Comparison of ENCODE assay signal across 9 cellular contexts in genomic region chr2:36965196-36965595, GRCh38. TPM values are rescaled to one million over a fixed set of nuclear protein-coding genes. Genes with fewer than 3 reads are reported as not detected.
DNase-seq lines count a peak whose midpoint lies in the region; ATAC-seq and TF ChIP-seq lines count a peak whose summit lies in the region.
"Had no signal": no experiment of that assay in that cellular context is flagged by ENCODE, and none has a peak within 500 bp of the region (broad histone marks: within the 10 kb centered on the region; RNA-seq: fewer than 3 reads in every experiment).

No MANE protein-coding gene starts in this region.

- no peaks in the 10 kb centered on the region for H3K27me3 ChIP-seq in adipocyte (replicated peaks; ENCODE audit: control insufficient read depth, insufficient read depth, low read length)
- H3K27me3 ChIP-seq in left lung = no peaks in the 10 kb centered on the region
- H3K27me3 ChIP-seq in thyroid gland = no peaks in the 10 kb centered on the region

- H3K27ac Mint-ChIP-seq in activated T-cell treated with anti-CD3 and anti-CD28 coated beads, Interleukin-2, amount 50 U/mL, for 24 hours = peak overlapping the region; percentile 93

- H3K4me3 Mint-ChIP-seq in activated T-cell treated with anti-CD3 and anti-CD28 coated beads, Interleukin-2, amount 50 U/mL, for 24 hours = peak overlapping the region; percentile 94

- H3K9ac ChIP-seq in adipocyte (ENCODE audit: low read length) = peak overlapping the region; percentile 90

- no peak for DNase-seq in activated T-cell treated with anti-CD3 and anti-CD28 coated beads, Interleukin-2, amount 50 U/mL, for 24 hours
- no peak for DNase-seq in activated T-cell treated with anti-CD3 and anti-CD28 coated beads, Interleukin-2, amount 50 U/mL, for 48 hours
- peak; percentile 49 for DNase-seq in adipocyte (ENCODE audit: low read depth)
- DNase-seq in left lung = no peak
- no peak for DNase-seq in thyroid gland
- no peak for DNase-seq in NCI-H446 (lab: John Stamatoyannopoulos, UW)
- DNase-seq in ureter (ENCODE audit: low spot score) = no peak
- DNase-seq: DMS 273 treated with DMSO at 0.1 percent for 48 hours had no signal

- H3K9me3 ChIP-seq in adipocyte (ENCODE audit: control insufficient read depth, low read length) = no peaks in the 10 kb centered on the region
- H3K9me3 ChIP-seq in left lung = no peaks in the 10 kb centered on the region
- no peaks in the 10 kb centered on the region for H3K9me3 ChIP-seq in thyroid gland

- H3K4me1 ChIP-seq in adipocyte (ENCODE audit: control insufficient read depth, insufficient read depth, low read length) (peaks cover 19% of the 10 kb centered on the region), left lung (peaks cover 17 to 39% of the 10 kb centered on the region in 2 donors), thyroid gland (peaks cover 7 to 11% of the 10 kb centered on the region in 2 donors)

- peaks cover 12% of the 10 kb centered on the region for H3K36me3 Mint-ChIP-seq in activated T-cell treated with anti-CD3 and anti-CD28 coated beads, Interleukin-2, amount 50 U/mL, for 24 hours (ENCODE audit: low read depth)

- H3K9me3 Mint-ChIP-seq in activated T-cell treated with anti-CD3 and anti-CD28 coated beads, Interleukin-2, amount 50 U/mL, for 24 hours = no peaks in the 10 kb centered on the region

- H3K27ac ChIP-seq in left lung = peak overlapping the region; percentile 86 to 89
- H3K27ac ChIP-seq in thyroid gland = no peak overlapping the region

- no peaks in the 10 kb centered on the region for H3K27me3 Mint-ChIP-seq in activated T-cell treated with anti-CD3 and anti-CD28 coated beads, Interleukin-2, amount 50 U/mL, for 24 hours

- TF ChIP-seq POLR2A in thyroid gland (IDR thresholded peaks at IDR 0.05) = no peak

- TF ChIP-seq CTCF in left lung (IDR thresholded peaks at IDR 0.05) (no peak), thyroid gland (IDR thresholded peaks at IDR 0.05) (no peak)

- 52 to 58% methylated on average over 2 of the region's 2 CpGs for WGBS in thyroid gland, 2 donors

- intact Hi-C loops in left lung (cut with DNase I) (no loop called here), thyroid gland (cut with DNase I) (no loop called here)

- H3K4me3 ChIP-seq in adipocyte (ENCODE audit: low read length) (peak overlapping the region; percentile 98), left lung (peak overlapping the region; percentile 93 to 98), thyroid gland (replicated peaks in 1 of 3) (peak overlapping the region in 2 of 3 donors; percentile 71 to 100)

- H3K36me3 ChIP-seq in adipocyte (ENCODE audit: control insufficient read depth, insufficient read depth, low read length, severe bottlenecking) = no peaks in the 10 kb centered on the region
- no peaks in the 10 kb centered on the region for H3K36me3 ChIP-seq in left lung
- no peaks in the 10 kb centered on the region for H3K36me3 ChIP-seq in thyroid gland

- ATAC-seq in left lung (no peak), GM18502 (IDR thresholded peaks at IDR 0.05; ENCODE audit: poor library complexity, unreplicated experiment) (no peak)

- H3K4me1 Mint-ChIP-seq in activated T-cell treated with anti-CD3 and anti-CD28 coated beads, Interleukin-2, amount 50 U/mL, for 24 hours (ENCODE audit: low read depth) = peaks cover 58% of the 10 kb centered on the region

RNA-seq across cellular contexts. Expression of gene STRN, which starts 1.1 kb away (rescaled TPM):
- total RNA-seq in left lung (10 to 100 TPM; 25.4 to 27.3 TPM), thyroid gland (10 to 100 TPM; 14.9 to 18.5 (median 16.1) TPM), ureter (26.7 TPM)

Comparison
In these comparisons a context has a peak if more than half of its experiments do, and no peak if none do; other contexts are left out.
1. H3K27ac ChIP-seq: peak in left lung (2 of 2); none in thyroid gland (0 of 3).
2. Peak in every context shown above with its lines, with median percentiles within 50 percentile points of each other: H3K4me3 ChIP-seq.